ENCODE assay signal across 2 cellular contexts in genomic region chr14:105023144-105023543, GRCh38.
TF ChIP-seq lines count a peak whose summit lies in the region.

No MANE protein-coding gene starts in this region.

TF ChIP-seq in GM23338, 12 proteins besides CTCF, POLR2A, EP300 and RAD21 (continued from another document):
- TF ChIP-seq, protein P1, sequence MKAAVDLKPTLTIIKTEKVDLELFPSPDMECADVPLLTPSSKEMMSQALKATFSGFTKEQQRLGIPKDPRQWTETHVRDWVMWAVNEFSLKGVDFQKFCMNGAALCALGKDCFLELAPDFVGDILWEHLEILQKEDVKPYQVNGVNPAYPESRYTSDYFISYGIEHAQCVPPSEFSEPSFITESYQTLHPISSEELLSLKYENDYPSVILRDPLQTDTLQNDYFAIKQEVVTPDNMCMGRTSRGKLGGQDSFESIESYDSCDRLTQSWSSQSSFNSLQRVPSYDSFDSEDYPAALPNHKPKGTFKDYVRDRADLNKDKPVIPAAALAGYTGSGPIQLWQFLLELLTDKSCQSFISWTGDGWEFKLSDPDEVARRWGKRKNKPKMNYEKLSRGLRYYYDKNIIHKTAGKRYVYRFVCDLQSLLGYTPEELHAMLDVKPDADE (IDR thresholded peaks at IDR 0.05): no peak
- TF ChIP-seq CREB1 (CRISPR knock-in tag; IDR thresholded peaks at IDR 0.05; ENCODE audit: low read depth): no peak
- TF ChIP-seq STAT1 (IDR thresholded peaks at IDR 0.05; ENCODE audit: unreplicated experiment): no peak
- TF ChIP-seq, protein P2, sequence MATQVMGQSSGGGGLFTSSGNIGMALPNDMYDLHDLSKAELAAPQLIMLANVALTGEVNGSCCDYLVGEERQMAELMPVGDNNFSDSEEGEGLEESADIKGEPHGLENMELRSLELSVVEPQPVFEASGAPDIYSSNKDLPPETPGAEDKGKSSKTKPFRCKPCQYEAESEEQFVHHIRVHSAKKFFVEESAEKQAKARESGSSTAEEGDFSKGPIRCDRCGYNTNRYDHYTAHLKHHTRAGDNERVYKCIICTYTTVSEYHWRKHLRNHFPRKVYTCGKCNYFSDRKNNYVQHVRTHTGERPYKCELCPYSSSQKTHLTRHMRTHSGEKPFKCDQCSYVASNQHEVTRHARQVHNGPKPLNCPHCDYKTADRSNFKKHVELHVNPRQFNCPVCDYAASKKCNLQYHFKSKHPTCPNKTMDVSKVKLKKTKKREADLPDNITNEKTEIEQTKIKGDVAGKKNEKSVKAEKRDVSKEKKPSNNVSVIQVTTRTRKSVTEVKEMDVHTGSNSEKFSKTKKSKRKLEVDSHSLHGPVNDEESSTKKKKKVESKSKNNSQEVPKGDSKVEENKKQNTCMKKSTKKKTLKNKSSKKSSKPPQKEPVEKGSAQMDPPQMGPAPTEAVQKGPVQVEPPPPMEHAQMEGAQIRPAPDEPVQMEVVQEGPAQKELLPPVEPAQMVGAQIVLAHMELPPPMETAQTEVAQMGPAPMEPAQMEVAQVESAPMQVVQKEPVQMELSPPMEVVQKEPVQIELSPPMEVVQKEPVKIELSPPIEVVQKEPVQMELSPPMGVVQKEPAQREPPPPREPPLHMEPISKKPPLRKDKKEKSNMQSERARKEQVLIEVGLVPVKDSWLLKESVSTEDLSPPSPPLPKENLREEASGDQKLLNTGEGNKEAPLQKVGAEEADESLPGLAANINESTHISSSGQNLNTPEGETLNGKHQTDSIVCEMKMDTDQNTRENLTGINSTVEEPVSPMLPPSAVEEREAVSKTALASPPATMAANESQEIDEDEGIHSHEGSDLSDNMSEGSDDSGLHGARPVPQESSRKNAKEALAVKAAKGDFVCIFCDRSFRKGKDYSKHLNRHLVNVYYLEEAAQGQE (IDR thresholded peaks at IDR 0.05; ENCODE audit: unreplicated experiment): no peak
- TF ChIP-seq, protein P3, sequence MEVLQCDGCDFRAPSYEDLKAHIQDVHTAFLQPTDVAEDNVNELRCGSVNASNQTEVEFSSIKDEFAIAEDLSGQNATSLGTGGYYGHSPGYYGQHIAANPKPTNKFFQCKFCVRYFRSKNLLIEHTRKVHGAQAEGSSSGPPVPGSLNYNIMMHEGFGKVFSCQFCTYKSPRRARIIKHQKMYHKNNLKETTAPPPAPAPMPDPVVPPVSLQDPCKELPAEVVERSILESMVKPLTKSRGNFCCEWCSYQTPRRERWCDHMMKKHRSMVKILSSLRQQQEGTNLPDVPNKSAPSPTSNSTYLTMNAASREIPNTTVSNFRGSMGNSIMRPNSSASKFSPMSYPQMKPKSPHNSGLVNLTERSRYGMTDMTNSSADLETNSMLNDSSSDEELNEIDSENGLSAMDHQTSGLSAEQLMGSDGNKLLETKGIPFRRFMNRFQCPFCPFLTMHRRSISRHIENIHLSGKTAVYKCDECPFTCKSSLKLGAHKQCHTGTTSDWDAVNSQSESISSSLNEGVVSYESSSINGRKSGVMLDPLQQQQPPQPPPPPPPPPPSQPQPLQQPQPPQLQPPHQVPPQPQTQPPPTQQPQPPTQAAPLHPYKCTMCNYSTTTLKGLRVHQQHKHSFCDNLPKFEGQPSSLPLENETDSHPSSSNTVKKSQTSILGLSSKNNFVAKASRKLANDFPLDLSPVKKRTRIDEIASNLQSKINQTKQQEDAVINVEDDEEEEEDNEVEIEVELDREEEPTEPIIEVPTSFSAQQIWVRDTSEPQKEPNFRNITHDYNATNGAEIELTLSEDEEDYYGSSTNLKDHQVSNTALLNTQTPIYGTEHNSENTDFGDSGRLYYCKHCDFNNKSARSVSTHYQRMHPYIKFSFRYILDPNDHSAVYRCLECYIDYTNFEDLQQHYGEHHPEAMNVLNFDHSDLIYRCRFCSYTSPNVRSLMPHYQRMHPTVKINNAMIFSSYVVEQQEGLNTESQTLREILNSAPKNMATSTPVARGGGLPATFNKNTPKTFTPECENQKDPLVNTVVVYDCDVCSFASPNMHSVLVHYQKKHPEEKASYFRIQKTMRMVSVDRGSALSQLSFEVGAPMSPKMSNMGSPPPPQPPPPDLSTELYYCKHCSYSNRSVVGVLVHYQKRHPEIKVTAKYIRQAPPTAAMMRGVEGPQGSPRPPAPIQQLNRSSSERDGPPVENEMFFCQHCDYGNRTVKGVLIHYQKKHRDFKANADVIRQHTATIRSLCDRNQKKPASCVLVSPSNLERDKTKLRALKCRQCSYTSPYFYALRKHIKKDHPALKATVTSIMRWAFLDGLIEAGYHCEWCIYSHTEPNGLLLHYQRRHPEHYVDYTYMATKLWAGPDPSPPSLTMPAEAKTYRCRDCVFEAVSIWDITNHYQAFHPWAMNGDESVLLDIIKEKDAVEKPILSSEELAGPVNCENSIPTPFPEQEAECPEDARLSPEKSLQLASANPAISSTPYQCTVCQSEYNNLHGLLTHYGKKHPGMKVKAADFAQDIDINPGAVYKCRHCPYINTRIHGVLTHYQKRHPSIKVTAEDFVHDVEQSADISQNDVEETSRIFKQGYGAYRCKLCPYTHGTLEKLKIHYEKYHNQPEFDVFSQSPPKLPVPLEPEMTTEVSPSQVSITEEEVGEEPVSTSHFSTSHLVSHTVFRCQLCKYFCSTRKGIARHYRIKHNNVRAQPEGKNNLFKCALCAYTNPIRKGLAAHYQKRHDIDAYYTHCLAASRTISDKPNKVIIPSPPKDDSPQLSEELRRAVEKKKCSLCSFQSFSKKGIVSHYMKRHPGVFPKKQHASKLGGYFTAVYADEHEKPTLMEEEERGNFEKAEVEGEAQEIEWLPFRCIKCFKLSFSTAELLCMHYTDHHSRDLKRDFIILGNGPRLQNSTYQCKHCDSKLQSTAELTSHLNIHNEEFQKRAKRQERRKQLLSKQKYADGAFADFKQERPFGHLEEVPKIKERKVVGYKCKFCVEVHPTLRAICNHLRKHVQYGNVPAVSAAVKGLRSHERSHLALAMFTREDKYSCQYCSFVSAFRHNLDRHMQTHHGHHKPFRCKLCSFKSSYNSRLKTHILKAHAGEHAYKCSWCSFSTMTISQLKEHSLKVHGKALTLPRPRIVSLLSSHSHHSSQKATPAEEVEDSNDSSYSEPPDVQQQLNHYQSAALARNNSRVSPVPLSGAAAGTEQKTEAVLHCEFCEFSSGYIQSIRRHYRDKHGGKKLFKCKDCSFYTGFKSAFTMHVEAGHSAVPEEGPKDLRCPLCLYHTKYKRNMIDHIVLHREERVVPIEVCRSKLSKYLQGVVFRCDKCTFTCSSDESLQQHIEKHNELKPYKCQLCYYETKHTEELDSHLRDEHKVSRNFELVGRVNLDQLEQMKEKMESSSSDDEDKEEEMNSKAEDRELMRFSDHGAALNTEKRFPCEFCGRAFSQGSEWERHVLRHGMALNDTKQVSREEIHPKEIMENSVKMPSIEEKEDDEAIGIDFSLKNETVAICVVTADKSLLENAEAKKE (CRISPR knock-in tag; IDR thresholded peaks at IDR 0.05): no peak
- TF ChIP-seq ZNF331 (CRISPR knock-in tag; IDR thresholded peaks at IDR 0.05; ENCODE audit: low read depth): no peak
- no peak for TF ChIP-seq ZNF114 (CRISPR knock-in tag; IDR thresholded peaks at IDR 0.05)

TF ChIP-seq in WTC11, 78 proteins besides CTCF, POLR2A, EP300 and RAD21 (continued from another document):
- TF ChIP-seq ZNF281 (CRISPR knock-in tag; IDR thresholded peaks at IDR 0.05) (no peak), ZNF423 (CRISPR knock-in tag; IDR thresholded peaks at IDR 0.05) (no peak), ZNF138 (CRISPR knock-in tag; conservative IDR thresholded peaks at IDR 0.05) (no peak), ATF6 (CRISPR knock-in tag; IDR thresholded peaks at IDR 0.05) (no peak), PREB (CRISPR knock-in tag; IDR thresholded peaks at IDR 0.05; ENCODE audit: borderline replicate concordance) (no peak), ZNF396 (CRISPR knock-in tag; IDR thresholded peaks at IDR 0.05; ENCODE audit: borderline replicate concordance) (no peak), IRF2 (CRISPR knock-in tag; IDR thresholded peaks at IDR 0.05; ENCODE audit: borderline replicate concordance, low read depth) (no peak), ZNF425 (CRISPR knock-in tag; conservative IDR thresholded peaks at IDR 0.05) (no peak), ZNF416 (CRISPR knock-in tag; IDR thresholded peaks at IDR 0.05) (no peak), CREM (CRISPR knock-in tag; IDR thresholded peaks at IDR 0.05) (no peak)
- TF ChIP-seq, protein P4, sequence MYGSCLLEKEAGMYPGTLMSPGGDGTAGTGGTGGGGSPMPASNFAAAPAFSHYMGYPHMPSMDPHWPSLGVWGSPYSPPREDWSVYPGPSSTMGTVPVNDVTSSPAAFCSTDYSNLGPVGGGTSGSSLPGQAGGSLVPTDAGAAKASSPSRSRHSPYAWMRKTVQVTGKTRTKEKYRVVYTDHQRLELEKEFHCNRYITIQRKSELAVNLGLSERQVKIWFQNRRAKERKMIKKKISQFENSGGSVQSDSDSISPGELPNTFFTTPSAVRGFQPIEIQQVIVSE (CRISPR knock-in tag; IDR thresholded peaks at IDR 0.05; ENCODE audit: borderline replicate concordance): no peak
